Comparison of ENCODE assay signal across 2 cellular contexts in genomic region chr14:96245074-96245473, GRCh38. TPM values are rescaled to one million over a fixed set of nuclear protein-coding genes. Genes with fewer than 3 reads are reported as not detected.
"Had no signal": no experiment of that assay in that cellular context is flagged by ENCODE, and none has a peak within 500 bp of the region (broad histone marks: within the 10 kb centered on the region; RNA-seq: fewer than 3 reads in every experiment).

No MANE protein-coding gene starts in this region.

RNA-seq across cellular contexts. Expression of gene BDKRB1, which starts 10.9 kb away (rescaled TPM):
- total RNA-seq: Right ventricle myocardium superior had no signal

RNA-seq across cellular contexts. Expression of gene BDKRB2, which starts 40.4 kb away (rescaled TPM):
- total RNA-seq: SK-MEL-5 had no signal
